24 cellular contexts compared by ENCODE assay signal in the genomic region with DNA sequence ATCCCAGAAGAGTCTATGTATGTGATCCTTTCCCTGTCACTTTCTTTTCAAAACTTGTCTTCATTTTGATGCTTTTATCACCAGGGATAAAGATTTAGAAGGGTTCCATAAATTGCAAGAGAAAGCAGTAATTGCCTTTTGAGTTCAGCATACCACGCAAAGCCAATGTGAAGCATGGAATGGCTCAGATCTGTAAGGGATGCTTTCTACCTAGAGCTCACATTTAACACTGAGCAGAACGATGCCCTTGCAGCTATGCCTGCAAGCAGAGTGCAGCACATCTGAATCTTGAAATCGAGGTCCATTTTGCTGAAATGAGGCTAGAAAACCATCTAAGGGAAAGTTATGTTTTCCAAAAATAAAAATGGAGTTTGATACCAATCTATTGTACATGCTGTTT.
"Had no signal": no experiment of that assay in that cellular context is flagged by ENCODE, and none has a peak within 500 bp of the region (broad histone marks: within the 10 kb centered on the region; RNA-seq: fewer than 3 reads in every experiment).

No MANE protein-coding gene starts in this region.

- H3K27ac Mint-ChIP-seq: activated CD4-positive, alpha-beta memory T cell treated with anti-CD3 and anti-CD28 coated beads, Interleukin-2, amount 10 ng/mL, durations not matched to agents 7 days and 5 days; activated CD4-positive, alpha-beta T cell treated with anti-CD3 and anti-CD28 coated beads, Interleukin-2, amount 10 ng/mL, durations not matched to agents 7 days and 5 days; activated T-cell treated with anti-CD3 and anti-CD28 coated beads, Interleukin-2, amount 50 U/mL, for 24 hours; naive B cell; nephron progenitor cell; type B pancreatic cell had no signal

- DNase-seq: activated CD4-positive, alpha-beta memory T cell treated with anti-CD3 and anti-CD28 coated beads, Interleukin-2, amount 10 ng/mL, durations not matched to agents 7 days and 5 days; activated CD4-positive, alpha-beta T cell treated with anti-CD3 and anti-CD28 coated beads, Interleukin-2, amount 10 ng/mL, durations not matched to agents 7 days and 5 days; activated CD4-positive, CD25-positive, alpha-beta regulatory T cell treated with anti-CD3 and anti-CD28 coated beads, Interleukin-2, amount 50 U/mL, for 72 hours; activated CD8-positive, alpha-beta memory T cell treated with anti-CD3 and anti-CD28 coated beads, Interleukin-2, amount 50 U/mL, for 48 hours; activated gamma-delta T cell treated with Interleukin-2 at 50 U/mL for 16 hours; activated naive CD4-positive, alpha-beta T cell treated with anti-CD3 and anti-CD28 coated beads, Interleukin-2, amount 50 U/mL, for 16 hours; activated T-cell treated with anti-CD3 and anti-CD28 coated beads, Interleukin-2, amount 50 U/mL, for 24 hours; amniotic stem cell; colonic mucosa; effector memory CD4-positive, alpha-beta T cell; erythroblast; gastrocnemius medialis; islet precursor cell; left ventricle myocardium superior; naive B cell; nephron progenitor cell; occipital lobe; psoas muscle; right lobe of liver; stimulated activated CD4-positive, alpha-beta T cell treated with anti-CD3 and anti-CD28 coated beads, Interleukin-2, amount 100 ng/mL, for 48 hours; stimulated activated naive CD4-positive, alpha-beta T cell treated with Interleukin-2 at 50 U/mL for 16 hours; T-helper 2 cell had no signal

- ATAC-seq: gastrocnemius medialis, left ventricle myocardium superior, psoas muscle, right lobe of liver had no signal

- H3K4me1 Mint-ChIP-seq: activated CD4-positive, alpha-beta memory T cell treated with anti-CD3 and anti-CD28 coated beads, Interleukin-2, amount 10 ng/mL, durations not matched to agents 7 days and 5 days; activated CD4-positive, alpha-beta T cell treated with anti-CD3 and anti-CD28 coated beads, Interleukin-2, amount 10 ng/mL, durations not matched to agents 7 days and 5 days; central memory CD8-positive, alpha-beta T cell; naive B cell; nephron progenitor cell had no signal

- H3K4me3 Mint-ChIP-seq: activated CD4-positive, alpha-beta memory T cell treated with anti-CD3 and anti-CD28 coated beads, Interleukin-2, amount 10 ng/mL, durations not matched to agents 7 days and 5 days; activated CD4-positive, alpha-beta T cell treated with anti-CD3 and anti-CD28 coated beads, Interleukin-2, amount 10 ng/mL, durations not matched to agents 7 days and 5 days; activated T-cell treated with anti-CD3 and anti-CD28 coated beads, Interleukin-2, amount 50 U/mL, for 24 hours; central memory CD8-positive, alpha-beta T cell; naive B cell; nephron progenitor cell; type B pancreatic cell had no signal

- H3K36me3 Mint-ChIP-seq: naive B cell, type B pancreatic cell had no signal

- H3K9me3 Mint-ChIP-seq: activated CD4-positive, alpha-beta memory T cell treated with anti-CD3 and anti-CD28 coated beads, Interleukin-2, amount 10 ng/mL, durations not matched to agents 7 days and 5 days; activated T-cell treated with anti-CD3 and anti-CD28 coated beads, Interleukin-2, amount 50 U/mL, for 24 hours; central memory CD8-positive, alpha-beta T cell had no signal
